Comparison of ENCODE assay signal across 8 cellular contexts in the genomic region with DNA sequence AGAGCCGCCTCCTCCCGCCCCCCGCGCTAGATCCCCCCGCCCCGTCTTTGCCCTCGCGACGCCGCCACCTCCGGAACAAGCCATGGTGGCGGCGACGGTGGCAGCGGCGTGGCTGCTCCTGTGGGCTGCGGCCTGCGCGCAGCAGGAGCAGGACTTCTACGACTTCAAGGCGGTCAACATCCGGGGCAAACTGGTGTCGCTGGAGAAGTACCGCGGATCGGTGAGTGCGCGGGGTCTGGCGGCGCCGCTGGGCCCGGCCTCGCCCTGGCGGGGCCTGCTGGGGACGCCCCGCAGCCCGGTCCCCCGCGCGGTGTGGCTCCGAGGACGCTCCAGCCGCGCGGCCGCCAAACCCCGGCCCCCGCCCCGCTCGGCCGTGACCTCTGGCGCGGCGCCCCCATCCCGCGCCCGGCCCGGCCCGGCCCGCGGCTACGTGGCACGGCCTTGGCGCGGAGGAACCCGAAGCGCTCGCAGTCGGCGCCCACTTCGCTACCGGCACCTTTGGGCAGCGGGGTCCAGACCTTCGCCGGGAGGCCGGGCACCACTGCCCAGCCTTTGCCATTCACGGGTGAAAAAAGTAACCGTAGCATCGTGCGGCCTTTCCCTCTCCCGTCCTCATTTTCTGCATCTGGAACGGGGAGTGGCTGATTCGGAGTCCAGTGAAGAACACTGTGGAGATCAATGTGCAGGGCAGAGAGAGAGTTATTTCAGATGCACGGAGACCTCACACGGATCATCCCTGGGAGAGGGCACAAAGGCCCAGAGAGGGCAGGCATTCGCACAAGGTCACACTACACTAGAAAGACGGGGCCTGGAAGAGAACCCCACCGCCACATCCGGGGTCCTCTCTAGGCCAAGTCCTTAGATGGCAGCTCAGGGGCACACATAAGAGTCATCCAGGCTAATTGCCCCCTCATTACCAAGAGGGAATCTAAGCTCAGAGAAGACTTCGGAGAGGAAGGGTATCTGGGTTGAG. TPM values are rescaled to one million over a fixed set of nuclear protein-coding genes. Genes with fewer than 3 reads are reported as not detected.
A peak's percentile ranks its signal among the peaks of the same experiment; 100 is the strongest.
DNase-seq lines count a peak whose midpoint lies in the region; ATAC-seq and TF ChIP-seq lines count a peak whose summit lies in the region.

TSS of gene GPX7 (plus strand) at position 44 of the 973 bp plus-strand sequence. CDS start at position 83, 39 bp downstream.

- H3K9me3 Mint-ChIP-seq in CD8-positive, alpha-beta T cell, result no peaks in the 10 kb centered on the region

- intact Hi-C loops in CD8-positive, alpha-beta T cell (cut with DNase I, micrococcal nuclease), result loop anchor here (1.0 to 10.0 kb wide), 5 partner anchors 34 to 84 kb away; partner anchors contain the start of gene TUT4 (in 1 of the 2)
- intact Hi-C loops in lower lobe of right lung (cut with DNase I), result no loop called here

- DNase-seq in CD8-positive, alpha-beta T cell, result peak; percentile 21 to 80 (median 63)
- DNase-seq in Kasumi-1 (lab: John Stamatoyannopoulos, UW) (peak; percentile 38 to 45), lower lobe of right lung (peak; percentile 69), amniotic stem cell (lab: John Stamatoyannopoulos, UW) (no peak)
- peak; percentile 46 to 59 for DNase-seq in activated CD4-positive, alpha-beta T cell treated with anti-CD3 and anti-CD28 coated beads, Interleukin-2, amount 50 U/mL, for 48 hours
- DNase-seq in stimulated activated CD4-positive, alpha-beta T cell treated with anti-CD3 and anti-CD28 coated beads, Interleukin-4, amount 100 ng/mL, for 4 hours, result peak; percentile 44 to 54

- no peaks in the 10 kb centered on the region for H3K9me3 ChIP-seq in CD8-positive, alpha-beta T cell (ENCODE audit: low read length)
- H3K9me3 ChIP-seq in duodenal mucosa (ENCODE audit: control insufficient read depth in 1 of 2, low read length in 2 of 2) (no peaks in the 10 kb centered on the region), lower lobe of right lung (no peaks in the 10 kb centered on the region)

- ATAC-seq in CD8-positive, alpha-beta T cell, result peak; percentile 82
- ATAC-seq in lower lobe of right lung (peak; percentile 77 to 82), HG03460 (IDR thresholded peaks at IDR 0.05; ENCODE audit: unreplicated experiment) (no peak)

- POLR2A ChIA-PET in CD8-positive, alpha-beta T cell (lab: Charles Lee), result interaction anchor here (1.1 to 2.4 kb wide), 6 partner anchors 18 to 50 kb away, joined by 3 to 14 read pairs (median 5); partner anchors contain the start of genes SHISAL2A and TUT4

- H3K27me3 Mint-ChIP-seq in CD8-positive, alpha-beta T cell (ENCODE audit: low read depth), result no peaks in the 10 kb centered on the region

- CTCF ChIA-PET in CD8-positive, alpha-beta T cell (lab: Charles Lee), result interaction anchor here (1.6 kb wide), 1 partner anchor 63 kb away, joined by 5 read pairs; no protein-coding TSS in a partner anchor

- peak within 1 kb of the TSS; percentile 96 for H3K27ac Mint-ChIP-seq in CD8-positive, alpha-beta T cell

- H3K36me3 ChIP-seq in CD8-positive, alpha-beta T cell (ENCODE audit: insufficient read depth, low read length), result no peaks in the 10 kb centered on the region
- H3K36me3 ChIP-seq in duodenal mucosa (ENCODE audit: control insufficient read depth in 1 of 2, insufficient read depth in 2 of 2, low read length in 2 of 2) (peaks cover 0 to 11% of the 10 kb centered on the region in 2 donors), lower lobe of right lung (peaks cover 10% of the 10 kb centered on the region)

- H3K9ac ChIP-seq in duodenal mucosa (ENCODE audit: low read depth in 1 of 2, low read length in 2 of 2), result peak within 1 kb of the TSS; percentile 50 to 63

- peak within 1 kb of the TSS; percentile 91 for H3K4me3 Mint-ChIP-seq in CD8-positive, alpha-beta T cell

- H3K4me1 Mint-ChIP-seq in CD8-positive, alpha-beta T cell (ENCODE audit: low read depth), result peaks cover 54% of the 10 kb centered on the region

- peaks cover 30% of the 10 kb centered on the region for H3K4me1 ChIP-seq in CD8-positive, alpha-beta T cell (ENCODE audit: insufficient read depth, low read length)
- peaks cover 0 to 24% of the 10 kb centered on the region in 2 donors for H3K4me1 ChIP-seq in duodenal mucosa (ENCODE audit: control insufficient read depth in 1 of 2, insufficient read depth in 2 of 2, low read length in 2 of 2)
- peaks cover 24% of the 10 kb centered on the region for H3K4me1 ChIP-seq in lower lobe of right lung

- H3K27ac ChIP-seq in CD8-positive, alpha-beta T cell (ENCODE audit: low read depth, low read length), result peak within 1 kb of the TSS; percentile 73
- H3K27ac ChIP-seq in duodenal mucosa (ENCODE audit: low read depth, low read length) (no peak within 1 kb of the TSS), lower lobe of right lung (peak within 1 kb of the TSS; percentile 63)

- H3K36me3 Mint-ChIP-seq in CD8-positive, alpha-beta T cell, result peaks cover 23% of the 10 kb centered on the region

- H3K4me3 ChIP-seq in CD8-positive, alpha-beta T cell (ENCODE audit: low read depth, low read length), result peak within 1 kb of the TSS; percentile 64
- H3K4me3 ChIP-seq in duodenal mucosa (ENCODE audit: low read depth in 1 of 2, low read length in 2 of 2) (peak within 1 kb of the TSS; percentile 65 to 68), lower lobe of right lung (peak within 1 kb of the TSS; percentile 66)

- no peak for TF ChIP-seq CTCF in CD8-positive, alpha-beta T cell (IDR thresholded peaks at IDR 0.05)
- TF ChIP-seq CTCF in lower lobe of right lung (IDR thresholded peaks at IDR 0.05), result no peak

- no peaks in the 10 kb centered on the region for H3K27me3 ChIP-seq in CD8-positive, alpha-beta T cell (ENCODE audit: insufficient read depth, low read length)
- H3K27me3 ChIP-seq in duodenal mucosa (ENCODE audit: control insufficient read depth in 1 of 2, insufficient read depth in 2 of 2, low read length in 2 of 2), result no peaks in the 10 kb centered on the region
- no peaks in the 10 kb centered on the region for H3K27me3 ChIP-seq in lower lobe of right lung (ENCODE audit: low read depth)

RNA-seq across cellular contexts. Expression of gene GPX7, which starts in this region (rescaled TPM):
- total RNA-seq in CD8-positive, alpha-beta T cell, result 10 to 100 TPM; 10.7 to 11.1 TPM
- total RNA-seq in lower lobe of right lung, result 4.3 TPM
